18 cellular contexts compared by ENCODE assay signal in genomic region chr3:23856286-23856685, GRCh38. TPM values are rescaled to one million over a fixed set of nuclear protein-coding genes. Genes with fewer than 3 reads are reported as not detected.
DNase-seq lines count a peak whose midpoint lies in the region; ATAC-seq and TF ChIP-seq lines count a peak whose summit lies in the region.
"Had no signal": no experiment of that assay in that cellular context is flagged by ENCODE, and none has a peak within 500 bp of the region (broad histone marks: within the 10 kb centered on the region; RNA-seq: fewer than 3 reads in every experiment).

No MANE protein-coding gene starts in this region.

- peak overlapping the region; percentile 53 to 93 (median 62) for H3K27ac Mint-ChIP-seq in CD4-positive, CD25-positive, alpha-beta regulatory T cell
- H3K27ac Mint-ChIP-seq in nephron, result peak overlapping the region in 2 of 3 experiments; percentile 35 to 58
- H3K27ac Mint-ChIP-seq: activated T-cell treated with anti-CD3 and anti-CD28 coated beads, Interleukin-2, amount 50 U/mL, for 24 hours had no signal

- H3K9me3 Mint-ChIP-seq in CD4-positive, CD25-positive, alpha-beta regulatory T cell, result peaks cover 0 to 6% (median 4%) of the 10 kb centered on the region in 7 donors
- peaks cover 3% of the 10 kb centered on the region for H3K9me3 Mint-ChIP-seq in nephron

- no peak for ATAC-seq in CD4-positive, CD25-positive, alpha-beta regulatory T cell (ENCODE audit: low read depth in 2 of 2)

- no peak for TF ChIP-seq CTCF in breast epithelium (IDR thresholded peaks at IDR 0.05)
- TF ChIP-seq CTCF in nephron (IDR thresholded peaks at IDR 0.05; ENCODE audit: unreplicated experiment in 3 of 3), result no peak
- TF ChIP-seq CTCF in ovary (IDR thresholded peaks at IDR 0.05), result no peak

- TF ChIP-seq POLR2A in breast epithelium (IDR thresholded peaks at IDR 0.05) (no peak), ovary (IDR thresholded peaks at IDR 0.05) (no peak)

- intact Hi-C loops in breast epithelium (cut with DNase I; ENCODE audit: low total_unique reads) (no loop called here), ovary (cut with DNase I) (no loop called here), head of caudate nucleus (cut with DNase I) (no loop called here)

- H3K4me3 ChIP-seq in CD4-positive, CD25-positive, alpha-beta regulatory T cell (ENCODE audit: low read depth, low read length), result no peak overlapping the region
- no peak overlapping the region for H3K4me3 ChIP-seq in breast epithelium
- H3K4me3 ChIP-seq in ovary, result no peak overlapping the region
- H3K4me3 ChIP-seq: upper lobe of left lung had no signal

- H3K36me3 Mint-ChIP-seq in CD4-positive, CD25-positive, alpha-beta regulatory T cell, result peaks cover 22% of the 10 kb centered on the region
- peaks cover 29% of the 10 kb centered on the region for H3K36me3 Mint-ChIP-seq in nephron (ENCODE audit: low read depth)

- no peak for DNase-seq in CD4-positive, CD25-positive, alpha-beta regulatory T cell
- DNase-seq in NCI-H82 treated with DMSO at 0.1 percent for 48 hours (lab: John Stamatoyannopoulos, UW; ENCODE audit: unreplicated experiment) (peak; percentile 61), breast epithelium (ENCODE audit: low spot score in 2 of 2) (no peak), ovary (no peak), inferior parietal cortex (ENCODE audit: extremely low spot score) (no peak), epidermal melanocyte (ENCODE audit: insufficient read length, low spot score) (no peak), head of caudate nucleus (no peak)
- DNase-seq: activated CD4-positive, alpha-beta T cell treated with anti-CD3 and anti-CD28 coated beads, Interleukin-2, amount 50 U/mL, for 1 hour; activated naive CD8-positive, alpha-beta T cell treated with anti-CD3 and anti-CD28 coated beads for 36 hours; activated T-cell treated with anti-CD3 and anti-CD28 coated beads, Interleukin-2, amount 50 U/mL, for 24 hours; DMS153; NCI-H2029 treated with DMSO at 0.1 percent for 48 hours; NCI-H774; Right ventricle myocardium superior; stimulated activated CD4-positive, alpha-beta T cell treated with anti-CD3 and anti-CD28 coated beads, Interleukin-2, amount 100 ng/mL, for 48 hours; T1000; upper lobe of left lung had no signal

- no peak overlapping the region for H3K27ac ChIP-seq in CD4-positive, CD25-positive, alpha-beta regulatory T cell (ENCODE audit: insufficient read depth, low read length, poor library complexity, severe bottlenecking)
- H3K27ac ChIP-seq in breast epithelium (peak overlapping the region; percentile 54 to 64), ovary (no peak overlapping the region)

- peaks cover 20 to 73% (median 49%) of the 10 kb centered on the region in 4 donors for H3K4me1 Mint-ChIP-seq in CD4-positive, CD25-positive, alpha-beta regulatory T cell
- peaks cover 36% of the 10 kb centered on the region for H3K4me1 Mint-ChIP-seq in nephron

- H3K27me3 ChIP-seq in CD4-positive, CD25-positive, alpha-beta regulatory T cell (ENCODE audit: control insufficient read depth, insufficient read depth, low read length), result no peaks in the 10 kb centered on the region
- no peaks in the 10 kb centered on the region for H3K27me3 ChIP-seq in breast epithelium
- H3K27me3 ChIP-seq in ovary, result no peaks in the 10 kb centered on the region
- H3K27me3 ChIP-seq: upper lobe of left lung had no signal

- peaks cover 6% of the 10 kb centered on the region for H3K36me3 ChIP-seq in CD4-positive, CD25-positive, alpha-beta regulatory T cell (ENCODE audit: control insufficient read depth, insufficient read depth, low read length)
- no peaks in the 10 kb centered on the region for H3K36me3 ChIP-seq in breast epithelium
- no peaks in the 10 kb centered on the region for H3K36me3 ChIP-seq in ovary

- H3K4me3 Mint-ChIP-seq in CD4-positive, CD25-positive, alpha-beta regulatory T cell, result no peak overlapping the region
- no peak overlapping the region for H3K4me3 Mint-ChIP-seq in nephron
- H3K4me3 Mint-ChIP-seq: activated naive CD8-positive, alpha-beta T cell treated with anti-CD3 and anti-CD28 coated beads for 36 hours; activated T-cell treated with anti-CD3 and anti-CD28 coated beads, Interleukin-2, amount 50 U/mL, for 24 hours had no signal

- WGBS in ovary, 3 donors, result 50 to 66% (median 64%) methylated on average over 3 of the region's 3 CpGs

- no peaks in the 10 kb centered on the region for H3K9me3 ChIP-seq in CD4-positive, CD25-positive, alpha-beta regulatory T cell (ENCODE audit: control insufficient read depth in 2 of 2, low read length in 2 of 2)
- H3K9me3 ChIP-seq in breast epithelium, result no peaks in the 10 kb centered on the region
- H3K9me3 ChIP-seq in ovary, result no peaks in the 10 kb centered on the region
- H3K9me3 ChIP-seq: upper lobe of left lung had no signal

- peaks cover 22% of the 10 kb centered on the region for H3K4me1 ChIP-seq in CD4-positive, CD25-positive, alpha-beta regulatory T cell (ENCODE audit: control insufficient read depth, insufficient read depth, low read length, poor library complexity, severe bottlenecking)
- H3K4me1 ChIP-seq in breast epithelium (peaks cover 3 to 16% of the 10 kb centered on the region in 2 donors), ovary (ENCODE audit: insufficient read depth) (peaks cover 6% of the 10 kb centered on the region)

- no peak for TF ChIP-seq EP300 in ovary (IDR thresholded peaks at IDR 0.05)

- H3K27me3 Mint-ChIP-seq in CD4-positive, CD25-positive, alpha-beta regulatory T cell, result no peaks in the 10 kb centered on the region
- H3K27me3 Mint-ChIP-seq in nephron (ENCODE audit: low read depth), result no peaks in the 10 kb centered on the region
- H3K27me3 Mint-ChIP-seq: activated naive CD8-positive, alpha-beta T cell treated with anti-CD3 and anti-CD28 coated beads for 36 hours; activated T-cell treated with anti-CD3 and anti-CD28 coated beads, Interleukin-2, amount 50 U/mL, for 24 hours had no signal

RNA-seq across cellular contexts. Expression of gene UBE2E1, which starts 50.5 kb away (rescaled TPM):
- total RNA-seq in CD4-positive, CD25-positive, alpha-beta regulatory T cell, result 65.3 TPM
- 10 to 100 TPM in 2 of 4 donors, 1 to 10 TPM in 2; 6.2 to 21.2 (median 10.6) TPM for polyA plus RNA-seq in CD4-positive, CD25-positive, alpha-beta regulatory T cell
- total RNA-seq in breast epithelium, result 100 to 1,000 TPM in 2 of 3 donors, 10 to 100 TPM in 1; 86.4 to 127 (median 111) TPM
- 10 to 100 TPM; 65.2 to 78.4 (median 76.7) TPM for total RNA-seq in ovary
- 100 to 1,000 TPM in 1 of 2 donors, 10 to 100 TPM in 1; 65.9 to 133 TPM for polyA plus RNA-seq in ovary

Comparison
In these comparisons a context has a peak if more than half of its experiments do, and no peak if none do; other contexts are left out.
1. H3K27ac ChIP-seq: peak in breast epithelium (2 of 2); none in CD4-positive, CD25-positive, alpha-beta regulatory T cell (single experiment) and ovary (0 of 2).